In genomic region chr14:56797569-56798446, GRCh38 we compare ENCODE assay signal across 16 cellular contexts. TPM values are rescaled to one million over a fixed set of nuclear protein-coding genes. Genes with fewer than 3 reads are reported as not detected.
DNase-seq lines count a peak whose midpoint lies in the region; ATAC-seq, FAIRE-seq and TF ChIP-seq lines count a peak whose summit lies in the region.
"Had no signal": no experiment of that assay in that cellular context is flagged by ENCODE, and none has a peak within 500 bp of the region (broad histone marks: within the 10 kb centered on the region; RNA-seq: fewer than 3 reads in every experiment).

No MANE protein-coding gene starts in this region.

- POLR2A ChIA-PET in endothelial cell of umbilical vein (lab: Charles Lee) = no interaction called here

- BruUV-seq in endothelial cell of umbilical vein (replicated peaks; lab: Mats Ljungman, UMichigan) = no TSS peak

- no peak overlapping the region for H3K27ac Mint-ChIP-seq in activated naive CD8-positive, alpha-beta T cell
- no peak overlapping the region for H3K27ac Mint-ChIP-seq in activated naive CD8-positive, alpha-beta T cell treated with anti-CD3 and anti-CD28 coated beads, Interleukin-2, amount 50 U/mL, for 24 hours
- no peak overlapping the region for H3K27ac Mint-ChIP-seq in nephron
- H3K27ac Mint-ChIP-seq: activated B cell treated with CpG ODN at 0.5 μM for 24 hours had no signal

- H3K4me3 ChIP-seq in endothelial cell of umbilical vein (replicated peaks in 1 of 3; ENCODE audit: insufficient read depth in 1 of 3, low read depth in 1 of 3, low read length in 3 of 3) (no peak overlapping the region), transverse colon (peak overlapping the region in 3 of 4 donors; percentile 1 to 36 (median 23))

- dilution Hi-C loops in endothelial cell of umbilical vein (cut with MboI; ENCODE audit: extremely low pct_ligation_motif_present, low sequenced_read_pairs) = no loop called here

- H3K79me2 ChIP-seq in endothelial cell of umbilical vein (ENCODE audit: control insufficient read depth, insufficient read depth, low read length) = no peaks in the 10 kb centered on the region

- H3K9me3 ChIP-seq in endothelial cell of umbilical vein (replicated peaks; ENCODE audit: control insufficient read depth, insufficient read depth, low read length) (no peaks in the 10 kb centered on the region), transverse colon (no peaks in the 10 kb centered on the region)

- no peaks in the 10 kb centered on the region for H4K20me1 ChIP-seq in endothelial cell of umbilical vein (replicated peaks; ENCODE audit: control insufficient read depth, extremely low read depth, insufficient read depth, low read length)

- TF ChIP-seq CTCF in endothelial cell of umbilical vein (IDR thresholded peaks at IDR 0.05; ENCODE audit: extremely low read depth in 1 of 2, insufficient read depth in 1 of 2, low read depth in 1 of 2, low read length in 2 of 2) (no peak), nephron (IDR thresholded peaks at IDR 0.05; ENCODE audit: unreplicated experiment in 3 of 3) (no peak), transverse colon (IDR thresholded peaks at IDR 0.05) (no peak)

- in situ Hi-C loops in transverse colon (cut with MboI; ENCODE audit: low pct_ligation_motif_present in 1 of 4, low pct_unique_long_range_greater_than_20kb in 1 of 4, low sequenced_read_pairs in 3 of 4) = no loop called here

- H2AFZ ChIP-seq in endothelial cell of umbilical vein (ENCODE audit: low read depth, low read length) = no peak overlapping the region

- H3K4me3 Mint-ChIP-seq in activated naive CD8-positive, alpha-beta T cell = peak overlapping the region; percentile 48
- H3K4me3 Mint-ChIP-seq in activated naive CD8-positive, alpha-beta T cell treated with anti-CD3 and anti-CD28 coated beads, Interleukin-2, amount 50 U/mL, for 24 hours = no peak overlapping the region
- H3K4me3 Mint-ChIP-seq in nephron = peak overlapping the region; percentile 46 to 48 (median 46)
- H3K4me3 Mint-ChIP-seq: activated B cell treated with CpG ODN at 0.5 μM for 24 hours had no signal

- H3K27me3 Mint-ChIP-seq in activated naive CD8-positive, alpha-beta T cell = peaks cover 60% of the 10 kb centered on the region
- peaks cover 82% of the 10 kb centered on the region for H3K27me3 Mint-ChIP-seq in activated naive CD8-positive, alpha-beta T cell treated with anti-CD3 and anti-CD28 coated beads, Interleukin-2, amount 50 U/mL, for 24 hours
- H3K27me3 Mint-ChIP-seq in nephron (ENCODE audit: low read depth) = peaks cover 96% of the 10 kb centered on the region

- H3K36me3 ChIP-seq in endothelial cell of umbilical vein (ENCODE audit: control insufficient read depth in 2 of 2, extremely low read depth in 1 of 2, insufficient read depth in 2 of 2, low read length in 2 of 2) = no peaks in the 10 kb centered on the region
- H3K36me3 ChIP-seq in transverse colon = no peaks in the 10 kb centered on the region

- no peaks in the 10 kb centered on the region for H3K9me3 Mint-ChIP-seq in activated naive CD8-positive, alpha-beta T cell (ENCODE audit: low read depth)
- H3K9me3 Mint-ChIP-seq in activated naive CD8-positive, alpha-beta T cell treated with anti-CD3 and anti-CD28 coated beads, Interleukin-2, amount 50 U/mL, for 24 hours = no peaks in the 10 kb centered on the region
- H3K9me3 Mint-ChIP-seq in nephron = peaks cover 12% of the 10 kb centered on the region
- H3K9me3 Mint-ChIP-seq: activated B cell treated with CpG ODN at 0.5 μM for 24 hours had no signal

- H3K27ac ChIP-seq in endothelial cell of umbilical vein (ENCODE audit: insufficient read depth, low read depth, low read length) (no peak overlapping the region), transverse colon (no peak overlapping the region)

- no peak overlapping the region for H3K9ac ChIP-seq in endothelial cell of umbilical vein (replicated peaks; ENCODE audit: extremely low read depth, insufficient read depth, low read length)

- no peak for FAIRE-seq in endothelial cell of umbilical vein (lab: Jason Lieb, UNC)

- CTCF ChIA-PET in endothelial cell of umbilical vein (lab: Charles Lee) = no interaction called here

- WGBS in transverse colon (ENCODE audit: low coverage in 1 of 2), 2 donors = 4% methylated on average over 20 of the region's 77 CpGs; no CpG with 5 or more reads in 1 of the 2 donors

- intact Hi-C loops in endothelial cell of umbilical vein (cut with micrococcal nuclease) = no loop called here
- intact Hi-C loops in transverse colon (cut with DNase I; ENCODE audit: low total_unique reads) = no loop called here

- H3K9me1 ChIP-seq in endothelial cell of umbilical vein (replicated peaks; ENCODE audit: control insufficient read depth, extremely low read depth, insufficient read depth, low read length) = no peaks in the 10 kb centered on the region

- TF ChIP-seq EP300 in transverse colon (IDR thresholded peaks at IDR 0.05; ENCODE audit: low read depth) = no peak

- H3K27me3 ChIP-seq in endothelial cell of umbilical vein (ENCODE audit: control insufficient read depth in 2 of 2, insufficient read depth in 2 of 2, low read length in 2 of 2) (peaks cover 84 to 97% of the 10 kb centered on the region in 2 experiments), transverse colon (peaks cover 100% of the 10 kb centered on the region)

- DNase-seq in activated naive CD8-positive, alpha-beta T cell treated with anti-CD3 and anti-CD28 coated beads, Interleukin-2, amount 50 U/mL, for 24 hours = no peak
- DNase-seq in endothelial cell of umbilical vein (ENCODE audit: low read depth, low spot score) (no peak), transverse colon (no peak)
- no peak for DNase-seq in activated naive CD4-positive, alpha-beta T cell treated with anti-CD3 and anti-CD28 coated beads, Interleukin-2, amount 50 U/mL, for 16 hours
- DNase-seq: ACHN; activated B cell treated with CpG ODN at 0.5 μM for 24 hours; DMS79; foreskin fibroblast; NCI-H1105; NCI-H524 treated with DMSO at 0.1 percent for 48 hours; SIG-M5; stimulated activated naive CD4-positive, alpha-beta T cell treated with Interleukin-2 at 50 U/mL for 16 hours had no signal

- no peak for ATAC-seq in activated naive CD8-positive, alpha-beta T cell treated with anti-CD3 and anti-CD28 coated beads, Interleukin-2, amount 50 U/mL, for 24 hours
- ATAC-seq in GM21529 (IDR thresholded peaks at IDR 0.05; ENCODE audit: unreplicated experiment) (no peak), HG03565 (IDR thresholded peaks at IDR 0.05; ENCODE audit: unreplicated experiment) (no peak)

- peaks cover 20% of the 10 kb centered on the region for H3K4me1 Mint-ChIP-seq in activated naive CD8-positive, alpha-beta T cell (ENCODE audit: low read depth)
- peaks cover 4% of the 10 kb centered on the region for H3K4me1 Mint-ChIP-seq in activated naive CD8-positive, alpha-beta T cell treated with anti-CD3 and anti-CD28 coated beads, Interleukin-2, amount 50 U/mL, for 24 hours
- H3K4me1 Mint-ChIP-seq in nephron = peaks cover 4% of the 10 kb centered on the region

- H3K36me3 Mint-ChIP-seq in activated naive CD8-positive, alpha-beta T cell = no peaks in the 10 kb centered on the region
- no peaks in the 10 kb centered on the region for H3K36me3 Mint-ChIP-seq in activated naive CD8-positive, alpha-beta T cell treated with anti-CD3 and anti-CD28 coated beads, Interleukin-2, amount 50 U/mL, for 24 hours (ENCODE audit: low read depth)
- no peaks in the 10 kb centered on the region for H3K36me3 Mint-ChIP-seq in nephron (ENCODE audit: low read depth)

- H3K4me2 ChIP-seq in endothelial cell of umbilical vein (ENCODE audit: insufficient read depth, low read length) = no peak overlapping the region

- TF ChIP-seq POLR2A in endothelial cell of umbilical vein (IDR thresholded peaks at IDR 0.05; ENCODE audit: low read depth, low read length) = no peak
- TF ChIP-seq POLR2A in transverse colon (IDR thresholded peaks at IDR 0.05) = no peak

- H3K4me1 ChIP-seq in endothelial cell of umbilical vein (ENCODE audit: control insufficient read depth, extremely low read depth, insufficient read depth, low read length) (no peaks in the 10 kb centered on the region), transverse colon (peaks cover 5 to 27% (median 22%) of the 10 kb centered on the region in 4 donors)

TF ChIP-seq in endothelial cell of umbilical vein, 7 proteins besides CTCF, POLR2A, EP300 and RAD21:
- TF ChIP-seq JUN (IDR thresholded peaks at IDR 0.05; ENCODE audit: borderline replicate concordance, insufficient read depth, insufficient read length, low read depth) (no peak), EZH2 (IDR thresholded peaks at IDR 0.05; ENCODE audit: borderline replicate concordance, low read depth, low read length, severe bottlenecking) (peak; percentile 58)
- TF ChIP-seq, protein P1, sequence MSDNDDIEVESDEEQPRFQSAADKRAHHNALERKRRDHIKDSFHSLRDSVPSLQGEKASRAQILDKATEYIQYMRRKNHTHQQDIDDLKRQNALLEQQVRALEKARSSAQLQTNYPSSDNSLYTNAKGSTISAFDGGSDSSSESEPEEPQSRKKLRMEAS (IDR thresholded peaks at IDR 0.05; ENCODE audit: insufficient read depth, insufficient read length) = no peak
TF ChIP-seq in endothelial cell of umbilical vein: peak in this region for 1.

RNA-seq across cellular contexts. Expression of gene OTX2, which starts 12.5 kb away (rescaled TPM):
- total RNA-seq in endothelial cell of umbilical vein (not detected in 2 replicates), transverse colon (not detected)
- polyA plus RNA-seq in endothelial cell of umbilical vein = not detected in 2 replicates
- not detected in 2 replicates for polyA plus RNA-seq in endothelial cell of umbilical vein (2011; cell fraction: cytosol; rRNA removed)
- not detected in 2 replicates for polyA plus RNA-seq in endothelial cell of umbilical vein (2011; cell fraction: nucleus; rRNA removed)
- polyA plus RNA-seq in endothelial cell of umbilical vein (2012) = not detected in 2 replicates
- polyA minus RNA-seq in endothelial cell of umbilical vein = not detected in 2 replicates
- polyA minus RNA-seq in endothelial cell of umbilical vein (2011; cell fraction: cytosol; rRNA and poly(A)+ RNA removed) = not detected
- polyA minus RNA-seq in endothelial cell of umbilical vein (2011; cell fraction: nucleus; rRNA and poly(A)+ RNA removed) = not detected in 2 replicates
- total RNA-seq: activated B cell treated with CpG ODN at 0.5 μM for 24 hours had no signal

Comparison
In these comparisons a context has a peak if more than half of its experiments do, and no peak if none do; other contexts are left out.
1. H3K4me3 ChIP-seq: peak in transverse colon (3 of 4); none in endothelial cell of umbilical vein (0 of 3).